Comparison of ENCODE assay signal across 12 cellular contexts in the genomic region with DNA sequence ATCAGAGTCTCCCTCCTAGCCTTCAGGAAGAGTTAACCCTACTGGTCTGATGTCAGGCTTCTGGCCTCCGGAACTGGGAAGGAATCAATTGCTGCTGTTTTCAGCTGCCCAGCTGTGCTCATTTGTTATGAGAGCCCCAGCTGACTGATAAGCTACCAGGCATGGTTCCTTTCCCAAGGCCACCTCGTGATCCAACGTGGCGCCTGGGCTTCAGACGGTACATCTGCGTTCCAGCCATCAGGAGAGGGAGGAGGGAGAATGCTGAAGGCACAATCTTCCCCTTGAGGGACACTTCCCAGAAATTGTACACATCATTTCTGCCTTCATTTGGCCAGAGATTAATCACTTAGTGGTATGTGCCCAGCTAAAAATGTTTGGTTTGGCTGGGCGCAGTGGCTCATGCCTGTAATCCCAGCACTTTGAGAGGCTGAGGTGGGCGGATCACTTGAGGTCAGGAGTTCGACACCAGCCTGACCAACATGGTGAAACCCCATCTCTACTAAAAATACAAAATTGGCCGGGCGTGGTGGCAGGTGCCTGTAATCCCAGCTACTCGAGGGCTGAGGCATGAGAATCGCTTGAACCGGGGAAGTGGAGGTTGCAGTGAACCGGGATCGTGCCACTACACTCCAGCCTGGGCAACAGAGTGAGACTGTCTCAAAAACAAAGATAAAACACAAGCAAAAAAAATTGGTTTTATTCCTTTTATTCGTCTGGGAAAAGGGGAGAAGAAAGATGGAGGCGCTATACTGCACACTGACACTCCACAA. TPM values are rescaled to one million over a fixed set of nuclear protein-coding genes. Genes with fewer than 3 reads are reported as not detected.
DNase-seq lines count a peak whose midpoint lies in the region; ATAC-seq, FAIRE-seq and TF ChIP-seq lines count a peak whose summit lies in the region.
"Had no signal": no experiment of that assay in that cellular context is flagged by ENCODE, and none has a peak within 500 bp of the region (broad histone marks: within the 10 kb centered on the region; RNA-seq: fewer than 3 reads in every experiment).

No MANE protein-coding gene starts in this region.

- H3K36me3 Mint-ChIP-seq in natural killer cell treated with Interleukin-12 subunit alpha and Interleukin-12 subunit beta and Interleukin-15 and Interleukin-18, amount 100 ng/mL, for 72 hours = no peaks in the 10 kb centered on the region

- in situ Hi-C loops in HepG2 (cut with HindIII; ENCODE audit: extremely low pct_ligation_motif_present, low pct_unique_long_range_greater_than_20kb) = no loop called here

- H3K27me3 Mint-ChIP-seq in natural killer cell treated with Interleukin-12 subunit alpha and Interleukin-12 subunit beta and Interleukin-15 and Interleukin-18, amount 100 ng/mL, for 72 hours = peaks cover 7 to 11% of the 10 kb centered on the region in 2 donors

- intact Hi-C loops in HepG2 (cut with micrococcal nuclease; ENCODE audit: unreplicated experiment) = no loop called here

- peak; percentile 81 for FAIRE-seq in HepG2 (lab: Jason Lieb, UNC)

- H3K27me3 ChIP-seq in HepG2 (ENCODE audit: control insufficient read depth in 1 of 2, insufficient read depth in 2 of 2, low read length in 2 of 2) (peaks cover 0 to 1% of the 10 kb centered on the region in 2 experiments; a peak in 2 of 5 replicates), thoracic aorta (replicated peaks; ENCODE audit: insufficient read depth) (no peaks in the 10 kb centered on the region)

- no peaks in the 10 kb centered on the region for H3K9me3 Mint-ChIP-seq in natural killer cell treated with Interleukin-12 subunit alpha and Interleukin-12 subunit beta and Interleukin-15 and Interleukin-18, amount 100 ng/mL, for 72 hours

- no peak overlapping the region for H3K4me3 Mint-ChIP-seq in natural killer cell treated with Interleukin-12 subunit alpha and Interleukin-12 subunit beta and Interleukin-15 and Interleukin-18, amount 100 ng/mL, for 72 hours

- H3K36me3 ChIP-seq in HepG2 (replicated peaks in 1 of 2; ENCODE audit: control insufficient read depth in 1 of 2, insufficient read depth in 2 of 2, low read length in 2 of 2) (no peaks in the 10 kb centered on the region), thoracic aorta (no peaks in the 10 kb centered on the region)

- H4K20me1 ChIP-seq in HepG2 (ENCODE audit: insufficient read depth, low read length) = no peaks in the 10 kb centered on the region

- BruUV-seq in HepG2 (replicated peaks; lab: Mats Ljungman, UMichigan) = no TSS peak

- peaks cover 0 to 2% of the 10 kb centered on the region in 2 donors for H3K4me1 Mint-ChIP-seq in natural killer cell treated with Interleukin-12 subunit alpha and Interleukin-12 subunit beta and Interleukin-15 and Interleukin-18, amount 100 ng/mL, for 72 hours (ENCODE audit: low read depth in 2 of 2)

- 0 out of 2 replicates have a peak, but pooled peaks have one; percentile 37 for TF ChIP-seq RAD21 in HepG2 (CRISPR knock-in tag; IDR thresholded peaks at IDR 0.05)

- ATAC-seq in HepG2 (peak; percentile 52), thoracic aorta (ENCODE audit: insufficient number of reproducible peaks, low FRiP score, low read depth) (peak; percentile 58)
- no peak for ATAC-seq in natural killer cell treated with Interleukin-12 subunit alpha and Interleukin-12 subunit beta and Interleukin-15 and Interleukin-18, amount 100 ng/mL, for 72 hours
- ATAC-seq: esophagus mucosa; Panc1; stimulated activated naive CD8-positive, alpha-beta T cell treated with anti-CD3 and anti-CD28 coated beads, Interleukin-15, Interleukin-2, amounts not matched to agents 100 U/mL and 50 U/mL, for 24 hours had no signal

- TF ChIP-seq EP300 in HepG2 (IDR thresholded peaks at IDR 0.05; ENCODE audit: low read depth in 2 of 2, low read length in 2 of 2) (peak in 1 of 2 experiments; percentile 55; a peak in 1 of 4 replicates), HepG2 (CRISPR knock-in tag; IDR thresholded peaks at IDR 0.05; ENCODE audit: borderline replicate concordance) (no peak)

- H3K9me3 ChIP-seq in HepG2 (ENCODE audit: low read length) (no peaks in the 10 kb centered on the region), thoracic aorta (no peaks in the 10 kb centered on the region)

- H3K4me2 ChIP-seq in HepG2 (ENCODE audit: low read depth, low read length) = peak overlapping the region; percentile 60

- H3K4me3 ChIP-seq in choroid plexus epithelial cell (ENCODE audit: low read depth, low read length) (no peak overlapping the region), HepG2 (replicated peaks in 1 of 3; ENCODE audit: insufficient read depth in 1 of 3, low read depth in 2 of 3, low read length in 3 of 3) (peak overlapping the region in 1 of 3 experiments; percentile 23; a peak in 2 of 6 replicates), thoracic aorta (no peak overlapping the region)

- H3K27ac ChIP-seq in HepG2 (ENCODE audit: extremely low read length, insufficient read depth, low read length) (no peak overlapping the region), thoracic aorta (peak overlapping the region; percentile 99 to 100)

- H3K4me1 ChIP-seq in HepG2 (ENCODE audit: insufficient read depth, low read length) (peaks cover 72% of the 10 kb centered on the region), thoracic aorta (ENCODE audit: control insufficient read depth in 1 of 2, low read depth in 2 of 2) (peaks cover 44 to 81% of the 10 kb centered on the region in 2 donors)

- H3K9ac ChIP-seq in HepG2 (ENCODE audit: insufficient read depth, low read depth, low read length) = no peak overlapping the region; the same call in 1 of the 2 replicates

- POLR2A ChIA-PET in HepG2 (lab: Yijun Ruan, JAX) = interaction anchor here (0.9 to 1.9 kb wide), 6 partner anchors 8 to 277 kb away, joined by 3 to 8 read pairs (median 4); a partner anchor contains a TSS

- CTCF ChIA-PET in HepG2 (lab: Yijun Ruan, JAX; ENCODE audit: low intra/inter-chr PET ratio, low total read pairs) = no interaction called here

- H3K79me2 ChIP-seq in HepG2 (ENCODE audit: insufficient read depth, low read length) = no peaks in the 10 kb centered on the region

- no peak overlapping the region for H3K27ac Mint-ChIP-seq in natural killer cell treated with Interleukin-12 subunit alpha and Interleukin-12 subunit beta and Interleukin-15 and Interleukin-18, amount 100 ng/mL, for 72 hours

- DNase-seq in M059J (ENCODE audit: low read depth) (peak; percentile 55), choroid plexus epithelial cell (ENCODE audit: low read depth) (peak; percentile 90), HepG2 (ENCODE audit: low spot score) (peak; percentile 89), thoracic aorta (ENCODE audit: low spot score) (peak; percentile 68), SW480 (ENCODE audit: low spot score) (no peak), medulla oblongata (ENCODE audit: extremely low spot score) (no peak)
- no peak for DNase-seq in natural killer cell treated with Interleukin-12 subunit alpha and Interleukin-12 subunit beta and Interleukin-15 and Interleukin-18, amount 100 ng/mL, for 72 hours (ENCODE audit: low spot score)
- DNase-seq: NCI-H226; stimulated activated CD4-positive, alpha-beta T cell treated with anti-CD3 and anti-CD28 coated beads, Interleukin-2, amount 100 ng/mL, for 48 hours; stimulated activated naive CD8-positive, alpha-beta T cell treated with anti-CD3 and anti-CD28 coated beads, Interleukin-15, Interleukin-2, amounts not matched to agents 100 U/mL and 50 U/mL, for 24 hours had no signal

- TF ChIP-seq POLR2A in HepG2 (IDR thresholded peaks at IDR 0.05; ENCODE audit: insufficient read depth in 1 of 2, low read depth in 2 of 2, low read length in 2 of 2) = peak in 1 of 2 experiments; percentile 42; a peak in 1 of 4 replicates

- TF ChIP-seq CTCF in choroid plexus epithelial cell (conservative IDR thresholded peaks at IDR 0.05; ENCODE audit: low read depth, low read length) (no peak), HepG2 (CRISPR knock-in tag; IDR thresholded peaks at IDR 0.05) (peak; percentile 31; the same call in 1 of the 2 replicates), thoracic aorta (IDR thresholded peaks at IDR 0.05) (no peak)

- 41% methylated on average over 18 of the region's 18 CpGs for WGBS in HepG2 (ENCODE audit: low lambda C conversion rate)

- H2AFZ ChIP-seq in HepG2 (ENCODE audit: low read length) = no peak overlapping the region

TF ChIP-seq in HepG2, 621 proteins besides CTCF, POLR2A, EP300 and RAD21 (continues in another document):
- no peak for TF ChIP-seq ZNF329 (CRISPR knock-in tag; IDR thresholded peaks at IDR 0.05; ENCODE audit: low read depth)

RNA-seq across cellular contexts. Expression of a gene that starts 10.5 kb away (rescaled TPM):
- 48.5 and 68.2 TPM in 2 replicates for total RNA-seq in M059J (2014; rRNA removed; shearing (Covaris generic))
- 12.8 and 14.5 TPM in 2 replicates for total RNA-seq in HepG2 (2016; rRNA removed; fragmentation: Illumina TruSeq; extraction: Trizol)
- 5.3 and 5.6 TPM in 2 replicates for total RNA-seq in HepG2 (2016; cell fraction: cytosol; rRNA removed; fragmentation: Illumina TruSeq; extraction: Trizol; ENCODE audit: low read depth)
- total RNA-seq in HepG2 (2016; cell fraction: insoluble cytoplasmic fraction; rRNA removed; fragmentation: Illumina TruSeq; extraction: Trizol) = 10.9 and 12.6 TPM in 2 replicates
- total RNA-seq in HepG2 (2016; cell fraction: membrane; rRNA removed; fragmentation: Illumina TruSeq; extraction: Trizol) = 4.9 and 6.6 TPM in 2 replicates
- total RNA-seq in HepG2 (2016; cell fraction: nucleus; rRNA removed; fragmentation: Illumina TruSeq; extraction: Trizol) = 17.4 and 18.3 TPM in 2 replicates
- polyA plus RNA-seq in HepG2 (2011; rRNA removed) = 7.0 and 9.1 TPM in 2 replicates
- polyA plus RNA-seq in HepG2 (2011; cell fraction: cytosol; rRNA removed) = 5.7 and 7.4 TPM in 2 replicates
- polyA plus RNA-seq in HepG2 (2011; cell fraction: nucleus; rRNA removed) = 11.9 and 14.3 TPM in 2 replicates
- polyA plus RNA-seq in HepG2 (2012) = 5.8 and 6.7 TPM in 2 replicates
- 1.2 and 1.3 TPM in 2 replicates for polyA plus RNA-seq in HepG2 (2016; cell fraction: cytosol; fragmentation: Illumina TruSeq; extraction: Trizol; ENCODE audit: low read depth)
- polyA plus RNA-seq in HepG2 (2016; cell fraction: insoluble cytoplasmic fraction; fragmentation: Illumina TruSeq; extraction: Trizol; ENCODE audit: low read depth) = 8.7 and 10.7 TPM in 2 replicates
- 1.9 and 3.0 TPM in 2 replicates for polyA plus RNA-seq in HepG2 (2016; cell fraction: membrane; fragmentation: Illumina TruSeq; extraction: Trizol; ENCODE audit: low read depth)
- 10.3 and 16.0 TPM in 2 replicates for polyA plus RNA-seq in HepG2 (2016; cell fraction: nucleus; fragmentation: Illumina TruSeq; extraction: Trizol; ENCODE audit: insufficient read depth, low read depth)
- 27.1 and 32.1 TPM in 2 replicates for polyA minus RNA-seq in HepG2 (2011; rRNA and poly(A)+ RNA removed; ENCODE audit: low replicate concordance)
- 5.9 and 7.2 TPM in 2 replicates for polyA minus RNA-seq in HepG2 (2011; cell fraction: cytosol; rRNA and poly(A)+ RNA removed)
- polyA minus RNA-seq in HepG2 (2011; cell fraction: nucleus; rRNA and poly(A)+ RNA removed) = 29.2 and 35.8 TPM in 2 replicates
- 100 to 1,000 TPM in 1 of 2 donors, 10 to 100 TPM in 1; 68.5 to 103 TPM for total RNA-seq in thoracic aorta
- 1 to 10 TPM; 2.5 to 4.8 TPM for total RNA-seq in natural killer cell treated with Interleukin-12 subunit alpha and Interleukin-12 subunit beta and Interleukin-15 and Interleukin-18, amount 100 ng/mL, for 72 hours

Comparison
In these comparisons a context has a peak if more than half of its experiments do, and no peak if none do; other contexts are left out.
1. DNase-seq: peak in M059J (single experiment), choroid plexus epithelial cell (single experiment), HepG2 (single experiment) and thoracic aorta (single experiment); none in natural killer cell treated with Interleukin-12 subunit alpha and Interleukin-12 subunit beta and Interleukin-15 and Interleukin-18, amount 100 ng/mL, for 72 hours (single experiment), SW480 (single experiment) and medulla oblongata (single experiment).
2. ATAC-seq: peak in HepG2 (single experiment) and thoracic aorta (single experiment); none in natural killer cell treated with Interleukin-12 subunit alpha and Interleukin-12 subunit beta and Interleukin-15 and Interleukin-18, amount 100 ng/mL, for 72 hours (0 of 2).